28 cellular contexts compared by ENCODE assay signal in genomic region chr1:202802034-202802433, GRCh38. TPM values are rescaled to one million over a fixed set of nuclear protein-coding genes. Genes with fewer than 3 reads are reported as not detected.
"Had no signal": no experiment of that assay in that cellular context is flagged by ENCODE, and none has a peak within 500 bp of the region (broad histone marks: within the 10 kb centered on the region; RNA-seq: fewer than 3 reads in every experiment).

No MANE protein-coding gene starts in this region.

- H3K27ac ChIP-seq: esophagus squamous epithelium, gastroesophageal sphincter, heart right ventricle, thoracic aorta, upper lobe of left lung had no signal

- H3K4me3 ChIP-seq: esophagus squamous epithelium, gastroesophageal sphincter, heart right ventricle, thoracic aorta, upper lobe of left lung had no signal

- H3K36me3 ChIP-seq: heart right ventricle, thoracic aorta, upper lobe of left lung had no signal

- ATAC-seq: gastroesophageal sphincter; heart right ventricle; left cardiac atrium; sciatic nerve; stimulated activated naive B cell treated with anti-CD40 and anti-IgM and Interleukin-4, amounts not matched to agents 10 μg/mL and 1 μg/mL and 100 μg/mL, for 72 hours had no signal

- H3K4me3 Mint-ChIP-seq: activated B cell treated with CpG ODN at 0.5 μM for 24 hours; activated CD4-positive, alpha-beta memory T cell treated with anti-CD3 and anti-CD28 coated beads for 36 hours; endodermal cell; memory B cell; nephron; stimulated activated naive B cell treated with anti-CD40 and anti-IgM and Interleukin-4, amounts not matched to agents 10 μg/mL and 1 μg/mL and 100 μg/mL, for 72 hours; T-helper 1 cell treated with Interleukin-12 subunit alpha and Interleukin-12 subunit beta and Interleukin-4 antibody, amounts not matched to agents 30 μg/mL and 1 μg/mL, for 36 hours had no signal

- H3K9me3 Mint-ChIP-seq: activated B cell treated with CpG ODN at 0.5 μM for 24 hours; activated CD4-positive, alpha-beta memory T cell treated with anti-CD3 and anti-CD28 coated beads for 36 hours; activated naive CD4-positive, alpha-beta T cell treated with anti-CD3 and anti-CD28 coated beads, Interleukin-2, amount 50 U/mL, for 24 hours; memory B cell; nephron; stimulated activated naive B cell treated with anti-CD40 and anti-IgM and Interleukin-4, amounts not matched to agents 10 μg/mL and 1 μg/mL and 100 μg/mL, for 72 hours; T-helper 1 cell treated with Interleukin-12 subunit alpha and Interleukin-12 subunit beta and Interleukin-4 antibody, amounts not matched to agents 30 μg/mL and 1 μg/mL, for 36 hours had no signal

- H3K36me3 Mint-ChIP-seq: memory B cell had no signal

- DNase-seq: activated B cell treated with CpG ODN at 0.5 μM for 24 hours; activated CD4-positive, alpha-beta memory T cell treated with anti-CD3 and anti-CD28 coated beads for 36 hours; activated CD4-positive, alpha-beta T cell treated with anti-CD3 and anti-CD28 coated beads for 4 hours; activated gamma-delta T cell treated with Interleukin-2 at 50 U/mL for 16 hours; cortex of kidney; endodermal cell; esophagus squamous epithelium; heart right ventricle; islet precursor cell; left cardiac atrium; posterior cingulate gyrus; small intestine; stimulated activated CD8-positive, alpha-beta memory T cell treated with anti-CD3 and anti-CD28 coated beads, Interleukin-4, amount 100 ng/mL, for 48 hours; stimulated activated naive B cell treated with anti-CD40 and anti-IgM and Interleukin-4, amounts not matched to agents 10 μg/mL and 1 μg/mL and 100 μg/mL, for 72 hours; T1000; upper lobe of left lung had no signal

- H3K27me3 ChIP-seq: esophagus squamous epithelium, gastroesophageal sphincter, heart right ventricle, upper lobe of left lung had no signal

- H3K27me3 Mint-ChIP-seq: activated B cell treated with CpG ODN at 0.5 μM for 24 hours; activated CD4-positive, alpha-beta memory T cell treated with anti-CD3 and anti-CD28 coated beads for 36 hours; activated naive CD4-positive, alpha-beta T cell treated with anti-CD3 and anti-CD28 coated beads, Interleukin-2, amount 50 U/mL, for 24 hours; memory B cell; stimulated activated naive B cell treated with anti-CD40 and anti-IgM and Interleukin-4, amounts not matched to agents 10 μg/mL and 1 μg/mL and 100 μg/mL, for 72 hours had no signal

- H3K9me3 ChIP-seq: esophagus squamous epithelium, gastroesophageal sphincter, heart right ventricle, thoracic aorta, upper lobe of left lung had no signal

- H3K27ac Mint-ChIP-seq: activated B cell treated with CpG ODN at 0.5 μM for 24 hours; activated CD4-positive, alpha-beta memory T cell treated with anti-CD3 and anti-CD28 coated beads for 36 hours; endodermal cell; memory B cell; T-helper 1 cell treated with Interleukin-12 subunit alpha and Interleukin-12 subunit beta and Interleukin-4 antibody, amounts not matched to agents 30 μg/mL and 1 μg/mL, for 36 hours had no signal

RNA-seq across cellular contexts. Expression of gene PCAT6, which starts 8.7 kb away (rescaled TPM):
- total RNA-seq: bronchial epithelial cell, cerebellum, gastroesophageal sphincter, liver, mononuclear cell, omental fat pad, thoracic aorta had no signal
